1 cellular context compared by ENCODE assay signal in the genomic region with DNA sequence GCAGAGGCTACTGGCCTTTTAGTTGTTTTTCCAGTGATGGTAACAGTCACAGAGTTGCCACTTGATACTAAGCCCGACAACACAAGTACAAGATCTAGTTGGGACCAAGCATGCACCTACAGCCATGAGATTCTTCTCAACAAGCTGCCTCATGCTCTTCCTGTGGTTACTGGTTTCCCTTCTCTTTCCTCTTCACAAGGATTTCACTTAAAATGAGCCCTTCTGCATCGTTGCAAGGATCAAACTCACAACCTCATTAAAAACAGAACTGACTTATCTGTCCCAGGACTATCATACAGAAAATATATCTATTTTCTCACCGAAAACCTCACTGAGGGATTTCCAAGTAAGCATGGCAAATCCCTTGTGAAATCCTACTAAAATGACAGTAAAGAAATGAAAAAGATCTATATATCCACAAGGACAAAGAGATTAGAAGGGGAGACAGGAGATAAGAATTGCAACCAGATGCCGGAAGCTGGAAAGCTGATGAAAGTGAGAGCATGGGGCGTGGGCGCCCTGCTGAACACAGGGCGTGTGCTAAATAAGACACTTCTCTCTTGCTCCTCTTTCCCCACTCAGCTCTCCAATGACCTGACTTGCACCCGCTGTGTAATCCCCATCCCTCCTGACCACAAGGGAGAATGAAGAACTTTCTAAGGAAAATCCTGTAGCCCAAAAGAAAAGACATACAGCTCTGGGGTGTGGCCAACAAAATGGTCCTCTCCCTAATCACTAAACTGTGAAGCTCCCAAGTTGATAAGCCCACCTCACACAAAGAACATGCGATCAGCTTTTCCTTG.
TF ChIP-seq lines count a peak whose summit lies in the region.

No MANE protein-coding gene starts in this region.

TF ChIP-seq in K562, 482 proteins besides CTCF, POLR2A, EP300 and RAD21 (continued from another document):
- TF ChIP-seq, protein P1, sequence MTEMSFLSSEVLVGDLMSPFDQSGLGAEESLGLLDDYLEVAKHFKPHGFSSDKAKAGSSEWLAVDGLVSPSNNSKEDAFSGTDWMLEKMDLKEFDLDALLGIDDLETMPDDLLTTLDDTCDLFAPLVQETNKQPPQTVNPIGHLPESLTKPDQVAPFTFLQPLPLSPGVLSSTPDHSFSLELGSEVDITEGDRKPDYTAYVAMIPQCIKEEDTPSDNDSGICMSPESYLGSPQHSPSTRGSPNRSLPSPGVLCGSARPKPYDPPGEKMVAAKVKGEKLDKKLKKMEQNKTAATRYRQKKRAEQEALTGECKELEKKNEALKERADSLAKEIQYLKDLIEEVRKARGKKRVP (CRISPR knock-in tag; IDR thresholded peaks at IDR 0.05): peak; percentile 75
- TF ChIP-seq, protein P2, sequence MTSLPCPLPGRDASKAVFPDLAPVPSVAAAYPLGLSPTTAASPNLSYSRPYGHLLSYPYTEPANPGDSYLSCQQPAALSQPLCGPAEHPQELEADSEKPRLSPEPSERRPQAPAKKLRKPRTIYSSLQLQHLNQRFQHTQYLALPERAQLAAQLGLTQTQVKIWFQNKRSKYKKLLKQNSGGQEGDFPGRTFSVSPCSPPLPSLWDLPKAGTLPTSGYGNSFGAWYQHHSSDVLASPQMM (CRISPR knock-in tag; IDR thresholded peaks at IDR 0.05): no peak
- peak; percentile 99 for TF ChIP-seq SOX6 (IDR thresholded peaks at IDR 0.05)
- no peak for TF ChIP-seq BDP1 (IDR thresholded peaks at IDR 0.05; ENCODE audit: insufficient read depth, insufficient read length)
- TF ChIP-seq CHD4 (IDR thresholded peaks at IDR 0.05; ENCODE audit: insufficient read depth, insufficient replicate concordance, low read depth, low read length, poor library complexity, severe bottlenecking): no peak
- peak; percentile 56; the same call in 1 of the 2 replicates for TF ChIP-seq MTA3 (IDR thresholded peaks at IDR 0.05; ENCODE audit: borderline replicate concordance)
- TF ChIP-seq SREBF1 (IDR thresholded peaks at IDR 0.05; ENCODE audit: borderline replicate concordance, low read depth, low read length): no peak
- TF ChIP-seq CEBPB (tag; IDR thresholded peaks at IDR 0.05): peak; percentile 84
- peak; percentile 37 for TF ChIP-seq TAF9B (IDR thresholded peaks at IDR 0.05; ENCODE audit: partially characterized antibody)
- TF ChIP-seq, protein P3, sequence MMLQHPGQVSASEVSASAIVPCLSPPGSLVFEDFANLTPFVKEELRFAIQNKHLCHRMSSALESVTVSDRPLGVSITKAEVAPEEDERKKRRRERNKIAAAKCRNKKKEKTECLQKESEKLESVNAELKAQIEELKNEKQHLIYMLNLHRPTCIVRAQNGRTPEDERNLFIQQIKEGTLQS (IDR thresholded peaks at IDR 0.05): peak; percentile 76; the same call in 1 of the 2 replicates
- TF ChIP-seq, protein P3 (CRISPR knock-in tag; conservative IDR thresholded peaks at IDR 0.05): no peak
- peak; percentile 84 for TF ChIP-seq ESRRA (IDR thresholded peaks at IDR 0.05; ENCODE audit: borderline replicate concordance, low read depth)
- TF ChIP-seq, protein P4, sequence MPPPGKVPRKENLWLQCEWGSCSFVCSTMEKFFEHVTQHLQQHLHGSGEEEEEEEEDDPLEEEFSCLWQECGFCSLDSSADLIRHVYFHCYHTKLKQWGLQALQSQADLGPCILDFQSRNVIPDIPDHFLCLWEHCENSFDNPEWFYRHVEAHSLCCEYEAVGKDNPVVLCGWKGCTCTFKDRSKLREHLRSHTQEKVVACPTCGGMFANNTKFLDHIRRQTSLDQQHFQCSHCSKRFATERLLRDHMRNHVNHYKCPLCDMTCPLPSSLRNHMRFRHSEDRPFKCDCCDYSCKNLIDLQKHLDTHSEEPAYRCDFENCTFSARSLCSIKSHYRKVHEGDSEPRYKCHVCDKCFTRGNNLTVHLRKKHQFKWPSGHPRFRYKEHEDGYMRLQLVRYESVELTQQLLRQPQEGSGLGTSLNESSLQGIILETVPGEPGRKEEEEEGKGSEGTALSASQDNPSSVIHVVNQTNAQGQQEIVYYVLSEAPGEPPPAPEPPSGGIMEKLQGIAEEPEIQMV (tag; conservative IDR thresholded peaks at IDR 0.05; ENCODE audit: low read depth): peak; percentile 38; the same call in 1 of the 2 replicates
- no peak for TF ChIP-seq PPARD (CRISPR knock-in tag; IDR thresholded peaks at IDR 0.05)
- no peak for TF ChIP-seq PURB (CRISPR knock-in tag; IDR thresholded peaks at IDR 0.05; ENCODE audit: low read depth)
- no peak for TF ChIP-seq ZNF507 (tag; conservative IDR thresholded peaks at IDR 0.05)
- TF ChIP-seq ZNF717 (CRISPR knock-in tag; IDR thresholded peaks at IDR 0.05): no peak
- TF ChIP-seq RUNX1 (IDR thresholded peaks at IDR 0.05; ENCODE audit: low read depth): no peak
- TF ChIP-seq, protein P5, sequence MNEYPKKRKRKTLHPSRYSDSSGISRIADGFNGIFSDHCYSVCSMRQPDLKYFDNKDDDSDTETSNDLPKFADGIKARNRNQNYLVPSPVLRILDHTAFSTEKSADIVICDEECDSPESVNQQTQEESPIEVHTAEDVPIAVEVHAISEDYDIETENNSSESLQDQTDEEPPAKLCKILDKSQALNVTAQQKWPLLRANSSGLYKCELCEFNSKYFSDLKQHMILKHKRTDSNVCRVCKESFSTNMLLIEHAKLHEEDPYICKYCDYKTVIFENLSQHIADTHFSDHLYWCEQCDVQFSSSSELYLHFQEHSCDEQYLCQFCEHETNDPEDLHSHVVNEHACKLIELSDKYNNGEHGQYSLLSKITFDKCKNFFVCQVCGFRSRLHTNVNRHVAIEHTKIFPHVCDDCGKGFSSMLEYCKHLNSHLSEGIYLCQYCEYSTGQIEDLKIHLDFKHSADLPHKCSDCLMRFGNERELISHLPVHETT (CRISPR knock-in tag; conservative IDR thresholded peaks at IDR 0.05 in 1 of 2, IDR thresholded peaks at IDR 0.05 in 1 of 2): peak in 1 of 2 experiments; percentile 42; a peak in 1 of 4 replicates
- TF ChIP-seq SMARCC2 (IDR thresholded peaks at IDR 0.05; ENCODE audit: low read depth): peak; percentile 72; the same call in 1 of the 2 replicates
- TF ChIP-seq PTTG1 (tag; IDR thresholded peaks at IDR 0.05; ENCODE audit: low read depth): no peak
- no peak for TF ChIP-seq ZC3H8 (IDR thresholded peaks at IDR 0.05)
- 0 out of 3 replicates have a peak, but pooled peaks of 1 of the 2 experiments have one; percentile 35 for TF ChIP-seq CBX3 (IDR thresholded peaks at IDR 0.05; ENCODE audit: borderline replicate concordance in 1 of 2, low read length in 2 of 2)
- peak; percentile 83 for TF ChIP-seq CBFA2T2 (conservative IDR thresholded peaks at IDR 0.05)
- no peak for TF ChIP-seq DIDO1 (tag; IDR thresholded peaks at IDR 0.05; ENCODE audit: low read depth)
- TF ChIP-seq SMARCE1 (IDR thresholded peaks at IDR 0.05): peak; percentile 87
- TF ChIP-seq ZBED1 (IDR thresholded peaks at IDR 0.05): 0 out of 2 replicates have a peak, but pooled peaks have one; percentile 41
- peak; percentile 36 for TF ChIP-seq KDM5B (IDR thresholded peaks at IDR 0.05; ENCODE audit: insufficient replicate concordance, low read depth, low read length)
- peak; percentile 59 to 89 for TF ChIP-seq TRIM24 (IDR thresholded peaks at IDR 0.05)
- TF ChIP-seq CREM (IDR thresholded peaks at IDR 0.05; ENCODE audit: low read depth): peak; percentile 61; the same call in 1 of the 2 replicates
- no peak for TF ChIP-seq CSDE1 (IDR thresholded peaks at IDR 0.05)
- TF ChIP-seq TAF7 (tag; IDR thresholded peaks at IDR 0.05): no peak; the same call in 1 of the 2 replicates
- no peak for TF ChIP-seq MCM3 (IDR thresholded peaks at IDR 0.05)
- TF ChIP-seq SMAD2 (IDR thresholded peaks at IDR 0.05; ENCODE audit: low read depth, low read length): no peak
- no peak for TF ChIP-seq HMG20A (CRISPR knock-in tag; conservative IDR thresholded peaks at IDR 0.05)
- TF ChIP-seq ZNF175 (CRISPR knock-in tag; IDR thresholded peaks at IDR 0.05; ENCODE audit: low read depth): peak; percentile 83
- no peak for TF ChIP-seq MCM2 (IDR thresholded peaks at IDR 0.05; ENCODE audit: low read depth)
- TF ChIP-seq JUND (IDR thresholded peaks at IDR 0.05; ENCODE audit: borderline replicate concordance, low read depth, low read length): peak; percentile 79
- TF ChIP-seq JUND (tag; IDR thresholded peaks at IDR 0.05; ENCODE audit: borderline replicate concordance, low read depth, low read length): peak; percentile 78; the same call in 2 of the 3 replicates
